In genomic region chr14:102120888-102121287, GRCh38 we compare ENCODE assay signal across 23 cellular contexts.
"Had no signal": no experiment of that assay in that cellular context is flagged by ENCODE, and none has a peak within 500 bp of the region (broad histone marks: within the 10 kb centered on the region; RNA-seq: fewer than 3 reads in every experiment).

No MANE protein-coding gene starts in this region.

- H3K4me1 Mint-ChIP-seq: immature natural killer cell; memory B cell; naive thymus-derived CD4-positive, alpha-beta T cell; neural progenitor cell; stimulated activated effector memory CD8-positive, alpha-beta T cell treated with anti-CD3 and anti-CD28 coated beads, Interleukin-12 subunit alpha, Interleukin-12 subunit beta, amount 100 ng/mL, for 72 hours had no signal

- DNase-seq: dorsolateral prefrontal cortex; effector CD4-positive, alpha-beta T cell; hypothalamus; immature natural killer cell; islet precursor cell; kidney glomerular epithelial cell; naive thymus-derived CD4-positive, alpha-beta T cell; right cardiac atrium; stimulated activated CD4-positive, alpha-beta T cell treated with anti-CD3 and anti-CD28 coated beads, Interleukin-2, amount 100 ng/mL, for 24 hours; stimulated activated CD4-positive, alpha-beta T cell treated with anti-CD3 and anti-CD28 coated beads, Interleukin-4, amount 100 ng/mL, for 24 hours; stimulated activated naive CD4-positive, alpha-beta T cell treated with Interleukin-2 at 50 U/mL for 16 hours; stomach; thyroid gland; trophoblast cell had no signal

- H3K4me3 ChIP-seq: dorsolateral prefrontal cortex, lung, neural progenitor cell, prostate gland, sigmoid colon, stomach, thyroid gland had no signal

- H3K9me3 ChIP-seq: prostate gland, sigmoid colon, stomach, thyroid gland had no signal

- H3K4me3 Mint-ChIP-seq: immature natural killer cell; memory B cell; mesothelial cell of epicardium; naive thymus-derived CD4-positive, alpha-beta T cell; nephron; neural progenitor cell; stimulated activated effector memory CD8-positive, alpha-beta T cell treated with anti-CD3 and anti-CD28 coated beads, Interleukin-12 subunit alpha, Interleukin-12 subunit beta, amount 100 ng/mL, for 72 hours had no signal

- H3K9me3 Mint-ChIP-seq: immature natural killer cell; mesothelial cell of epicardium; nephron; neural progenitor cell; stimulated activated effector memory CD8-positive, alpha-beta T cell treated with anti-CD3 and anti-CD28 coated beads, Interleukin-12 subunit alpha, Interleukin-12 subunit beta, amount 100 ng/mL, for 72 hours had no signal

- H3K27me3 Mint-ChIP-seq: memory B cell; naive thymus-derived CD4-positive, alpha-beta T cell had no signal

- H3K27ac Mint-ChIP-seq: immature natural killer cell; memory B cell; mesothelial cell of epicardium; naive thymus-derived CD4-positive, alpha-beta T cell; nephron; neural progenitor cell; stimulated activated effector memory CD8-positive, alpha-beta T cell treated with anti-CD3 and anti-CD28 coated beads, Interleukin-12 subunit alpha, Interleukin-12 subunit beta, amount 100 ng/mL, for 72 hours had no signal

- H3K4me1 ChIP-seq: neural progenitor cell, parathyroid adenoma, prostate gland, sigmoid colon, stomach, thyroid gland had no signal

- H3K36me3 Mint-ChIP-seq: immature natural killer cell; neural progenitor cell; stimulated activated effector memory CD8-positive, alpha-beta T cell treated with anti-CD3 and anti-CD28 coated beads, Interleukin-12 subunit alpha, Interleukin-12 subunit beta, amount 100 ng/mL, for 72 hours had no signal

- H3K36me3 ChIP-seq: neural progenitor cell, prostate gland, sigmoid colon, thyroid gland had no signal

- H3K27ac ChIP-seq: neural progenitor cell, parathyroid adenoma, prostate gland, sigmoid colon, stomach, thyroid gland had no signal
